In genomic region chrX:154712781-154713391, GRCh38 we compare ENCODE assay signal across 1 cellular context.
TF ChIP-seq lines count a peak whose summit lies in the region.

No MANE protein-coding gene starts in this region.

TF ChIP-seq in HepG2, 621 proteins besides CTCF, POLR2A, EP300 and RAD21 (continued from another document):
- TF ChIP-seq GPBP1L1 (CRISPR knock-in tag; IDR thresholded peaks at IDR 0.05) = no peak
- no peak for TF ChIP-seq EZH2 (conservative IDR thresholded peaks at IDR 0.05; ENCODE audit: low read depth, low read length)
- no peak for TF ChIP-seq SP2 (CRISPR knock-in tag; IDR thresholded peaks at IDR 0.05)
